1 cellular context compared by ENCODE assay signal in the genomic region with DNA sequence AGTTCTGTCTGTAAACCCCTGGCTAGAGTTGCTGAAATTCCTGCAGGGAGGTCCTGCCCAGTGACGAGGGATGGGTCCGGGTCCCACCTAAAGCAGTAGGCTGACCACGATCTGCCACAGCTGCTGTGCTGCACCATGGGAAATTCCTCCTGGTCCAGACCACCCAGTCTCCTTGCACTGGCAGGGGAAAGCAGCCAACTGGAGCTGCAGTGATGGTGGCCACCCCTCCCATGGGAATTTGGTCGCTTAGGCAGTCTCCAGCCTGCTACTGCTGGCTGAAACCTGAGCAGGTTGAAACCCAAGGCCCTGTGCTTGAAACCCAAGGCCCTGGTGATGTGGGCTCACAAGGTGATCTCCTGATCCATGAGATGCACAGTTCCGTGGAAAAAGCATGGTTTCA.
TF ChIP-seq lines count a peak whose summit lies in the region.

No MANE protein-coding gene starts in this region.

TF ChIP-seq in GM23338, 12 proteins besides CTCF, POLR2A, EP300 and RAD21 (continued from another document):
- TF ChIP-seq, protein P1, sequence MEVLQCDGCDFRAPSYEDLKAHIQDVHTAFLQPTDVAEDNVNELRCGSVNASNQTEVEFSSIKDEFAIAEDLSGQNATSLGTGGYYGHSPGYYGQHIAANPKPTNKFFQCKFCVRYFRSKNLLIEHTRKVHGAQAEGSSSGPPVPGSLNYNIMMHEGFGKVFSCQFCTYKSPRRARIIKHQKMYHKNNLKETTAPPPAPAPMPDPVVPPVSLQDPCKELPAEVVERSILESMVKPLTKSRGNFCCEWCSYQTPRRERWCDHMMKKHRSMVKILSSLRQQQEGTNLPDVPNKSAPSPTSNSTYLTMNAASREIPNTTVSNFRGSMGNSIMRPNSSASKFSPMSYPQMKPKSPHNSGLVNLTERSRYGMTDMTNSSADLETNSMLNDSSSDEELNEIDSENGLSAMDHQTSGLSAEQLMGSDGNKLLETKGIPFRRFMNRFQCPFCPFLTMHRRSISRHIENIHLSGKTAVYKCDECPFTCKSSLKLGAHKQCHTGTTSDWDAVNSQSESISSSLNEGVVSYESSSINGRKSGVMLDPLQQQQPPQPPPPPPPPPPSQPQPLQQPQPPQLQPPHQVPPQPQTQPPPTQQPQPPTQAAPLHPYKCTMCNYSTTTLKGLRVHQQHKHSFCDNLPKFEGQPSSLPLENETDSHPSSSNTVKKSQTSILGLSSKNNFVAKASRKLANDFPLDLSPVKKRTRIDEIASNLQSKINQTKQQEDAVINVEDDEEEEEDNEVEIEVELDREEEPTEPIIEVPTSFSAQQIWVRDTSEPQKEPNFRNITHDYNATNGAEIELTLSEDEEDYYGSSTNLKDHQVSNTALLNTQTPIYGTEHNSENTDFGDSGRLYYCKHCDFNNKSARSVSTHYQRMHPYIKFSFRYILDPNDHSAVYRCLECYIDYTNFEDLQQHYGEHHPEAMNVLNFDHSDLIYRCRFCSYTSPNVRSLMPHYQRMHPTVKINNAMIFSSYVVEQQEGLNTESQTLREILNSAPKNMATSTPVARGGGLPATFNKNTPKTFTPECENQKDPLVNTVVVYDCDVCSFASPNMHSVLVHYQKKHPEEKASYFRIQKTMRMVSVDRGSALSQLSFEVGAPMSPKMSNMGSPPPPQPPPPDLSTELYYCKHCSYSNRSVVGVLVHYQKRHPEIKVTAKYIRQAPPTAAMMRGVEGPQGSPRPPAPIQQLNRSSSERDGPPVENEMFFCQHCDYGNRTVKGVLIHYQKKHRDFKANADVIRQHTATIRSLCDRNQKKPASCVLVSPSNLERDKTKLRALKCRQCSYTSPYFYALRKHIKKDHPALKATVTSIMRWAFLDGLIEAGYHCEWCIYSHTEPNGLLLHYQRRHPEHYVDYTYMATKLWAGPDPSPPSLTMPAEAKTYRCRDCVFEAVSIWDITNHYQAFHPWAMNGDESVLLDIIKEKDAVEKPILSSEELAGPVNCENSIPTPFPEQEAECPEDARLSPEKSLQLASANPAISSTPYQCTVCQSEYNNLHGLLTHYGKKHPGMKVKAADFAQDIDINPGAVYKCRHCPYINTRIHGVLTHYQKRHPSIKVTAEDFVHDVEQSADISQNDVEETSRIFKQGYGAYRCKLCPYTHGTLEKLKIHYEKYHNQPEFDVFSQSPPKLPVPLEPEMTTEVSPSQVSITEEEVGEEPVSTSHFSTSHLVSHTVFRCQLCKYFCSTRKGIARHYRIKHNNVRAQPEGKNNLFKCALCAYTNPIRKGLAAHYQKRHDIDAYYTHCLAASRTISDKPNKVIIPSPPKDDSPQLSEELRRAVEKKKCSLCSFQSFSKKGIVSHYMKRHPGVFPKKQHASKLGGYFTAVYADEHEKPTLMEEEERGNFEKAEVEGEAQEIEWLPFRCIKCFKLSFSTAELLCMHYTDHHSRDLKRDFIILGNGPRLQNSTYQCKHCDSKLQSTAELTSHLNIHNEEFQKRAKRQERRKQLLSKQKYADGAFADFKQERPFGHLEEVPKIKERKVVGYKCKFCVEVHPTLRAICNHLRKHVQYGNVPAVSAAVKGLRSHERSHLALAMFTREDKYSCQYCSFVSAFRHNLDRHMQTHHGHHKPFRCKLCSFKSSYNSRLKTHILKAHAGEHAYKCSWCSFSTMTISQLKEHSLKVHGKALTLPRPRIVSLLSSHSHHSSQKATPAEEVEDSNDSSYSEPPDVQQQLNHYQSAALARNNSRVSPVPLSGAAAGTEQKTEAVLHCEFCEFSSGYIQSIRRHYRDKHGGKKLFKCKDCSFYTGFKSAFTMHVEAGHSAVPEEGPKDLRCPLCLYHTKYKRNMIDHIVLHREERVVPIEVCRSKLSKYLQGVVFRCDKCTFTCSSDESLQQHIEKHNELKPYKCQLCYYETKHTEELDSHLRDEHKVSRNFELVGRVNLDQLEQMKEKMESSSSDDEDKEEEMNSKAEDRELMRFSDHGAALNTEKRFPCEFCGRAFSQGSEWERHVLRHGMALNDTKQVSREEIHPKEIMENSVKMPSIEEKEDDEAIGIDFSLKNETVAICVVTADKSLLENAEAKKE (CRISPR knock-in tag; IDR thresholded peaks at IDR 0.05) = no peak
- TF ChIP-seq ZNF331 (CRISPR knock-in tag; IDR thresholded peaks at IDR 0.05; ENCODE audit: low read depth) = no peak
- TF ChIP-seq CREB1 (CRISPR knock-in tag; IDR thresholded peaks at IDR 0.05; ENCODE audit: low read depth) = no peak
- TF ChIP-seq NANOG (IDR thresholded peaks at IDR 0.05; ENCODE audit: borderline replicate concordance) = no peak
